ENCODE assay signal across 7 cellular contexts in genomic region chr2:32874931-32875330, GRCh38.
"Had no signal": no experiment of that assay in that cellular context is flagged by ENCODE, and none has a peak within 500 bp of the region (broad histone marks: within the 10 kb centered on the region; RNA-seq: fewer than 3 reads in every experiment).

No MANE protein-coding gene starts in this region.

- DNase-seq: activated B cell treated with CpG ODN at 0.5 μM for 24 hours; activated CD4-positive, alpha-beta T cell treated with anti-CD3 and anti-CD28 coated beads, Interleukin-2, amount 10 ng/mL, durations not matched to agents 7 days and 5 days; amniotic stem cell; effector CD8-positive, alpha-beta T cell; left cardiac atrium; T-helper 2 cell; transverse colon had no signal

- H3K9me3 ChIP-seq: transverse colon had no signal

- H3K27ac ChIP-seq: transverse colon had no signal

- H3K4me3 ChIP-seq: transverse colon had no signal

- H3K36me3 ChIP-seq: transverse colon had no signal

- H3K27me3 ChIP-seq: transverse colon had no signal

- H3K4me1 ChIP-seq: transverse colon had no signal
